ENCODE assay signal across 14 cellular contexts in genomic region chr6:156833755-156834154, GRCh38. TPM values are rescaled to one million over a fixed set of nuclear protein-coding genes. Genes with fewer than 3 reads are reported as not detected.
DNase-seq lines count a peak whose midpoint lies in the region; ATAC-seq, FAIRE-seq and TF ChIP-seq lines count a peak whose summit lies in the region.
"Had no signal": no experiment of that assay in that cellular context is flagged by ENCODE, and none has a peak within 500 bp of the region (broad histone marks: within the 10 kb centered on the region; RNA-seq: fewer than 3 reads in every experiment).

No MANE protein-coding gene starts in this region.

- no peak for TF ChIP-seq EP300 in GM12878 (IDR thresholded peaks at IDR 0.05; ENCODE audit: borderline replicate concordance in 1 of 2, control insufficient read depth in 1 of 2, low read depth in 2 of 2, low read length in 2 of 2)
- TF ChIP-seq EP300 in gastroesophageal sphincter (IDR thresholded peaks at IDR 0.05), result no peak

- H3K4me2 ChIP-seq in GM12878 (ENCODE audit: control insufficient read depth, insufficient read depth), result no peak overlapping the region

- WGBS in GM12878 (ENCODE audit: insufficient coverage, insufficient replicate concordance, low lambda C conversion rate, missing lambda C conversion rate), result 56% methylated on average over 1 of the region's 1 CpG
- WGBS in gastroesophageal sphincter (ENCODE audit: low coverage in 1 of 2), 2 donors, result 10 to 15% methylated on average over 1 of the region's 1 CpG

- no peak for TF ChIP-seq RAD21 in GM12878 (IDR thresholded peaks at IDR 0.05; ENCODE audit: insufficient read depth, low read depth, low read length)

- RAD21 ChIA-PET in GM12878 (lab: Charles Lee; ENCODE audit: unreplicated experiment), result no interaction called here

- H3K4me3 ChIP-seq in GM12878 (no peak overlapping the region), gastroesophageal sphincter (no peak overlapping the region)
- H3K4me3 ChIP-seq: MG63 had no signal

- H3K4me1 ChIP-seq in GM12878 (ENCODE audit: control insufficient read depth, insufficient read depth, low read length), result no peaks in the 10 kb centered on the region
- peaks cover 10 to 67% (median 11%) of the 10 kb centered on the region in 3 donors for H3K4me1 ChIP-seq in gastroesophageal sphincter

- H3K9me3 ChIP-seq in GM12878 (replicated peaks; ENCODE audit: control insufficient read depth, insufficient read depth, low read length) (no peaks in the 10 kb centered on the region), gastroesophageal sphincter (no peaks in the 10 kb centered on the region)
- H3K9me3 ChIP-seq: BE2C, MG63 had no signal

- SMC1A ChIA-PET in GM12878 (lab: Charles Lee; ENCODE audit: uncharacterized antibody, unreplicated experiment), result interaction anchor here (3.9 kb wide), 1 partner anchor 14 kb away, joined by 12 read pairs; no protein-coding TSS in a partner anchor

- no peak for TF ChIP-seq POLR2A in GM12878 (IDR thresholded peaks at IDR 0.05; ENCODE audit: low read depth, low read length)
- TF ChIP-seq POLR2A in gastroesophageal sphincter (IDR thresholded peaks at IDR 0.05), result no peak

- H3K27ac Mint-ChIP-seq in stimulated activated memory B cell treated with anti-CD40 and anti-IgM and Interleukin-4, amounts not matched to agents 10 μg/mL and 1 μg/mL and 100 μg/mL, for 72 hours, result peak overlapping the region; percentile 52
- H3K27ac Mint-ChIP-seq: CD8-positive, alpha-beta T cell had no signal

- H3K4me1 Mint-ChIP-seq in stimulated activated memory B cell treated with anti-CD40 and anti-IgM and Interleukin-4, amounts not matched to agents 10 μg/mL and 1 μg/mL and 100 μg/mL, for 72 hours, result peaks cover 36% of the 10 kb centered on the region

- BruUV-seq in GM12878 (replicated peaks; lab: Mats Ljungman, UMichigan), result no TSS peak

- ATAC-seq in GM12878, result no peak
- no peak for ATAC-seq in stimulated activated memory B cell treated with anti-CD40 and anti-IgM and Interleukin-4, amounts not matched to agents 10 μg/mL and 1 μg/mL and 100 μg/mL, for 72 hours
- no peak for ATAC-seq in HG03097 (IDR thresholded peaks at IDR 0.05; ENCODE audit: low FRiP score, unreplicated experiment)
- no peak for ATAC-seq in gastroesophageal sphincter
- ATAC-seq: CD8-positive, alpha-beta T cell had no signal

- DNase-seq in NCI-H1092 treated with DMSO at 0.1 percent for 48 hours (lab: John Stamatoyannopoulos, UW) (peak; percentile 43), NCI-H2029 treated with DMSO at 0.1 percent for 48 hours (lab: John Stamatoyannopoulos, UW) (peak; percentile 74), GM12878 (ENCODE audit: low read depth, low spot score) (no peak), C1 segment of cervical spinal cord (lab: John Stamatoyannopoulos, UW) (no peak)
- DNase-seq: BE2C; CD8-positive, alpha-beta T cell; H7; MG63; NCI-H2107 had no signal

- CTCF ChIA-PET in GM12878 (lab: Yijun Ruan, JAX), result interaction anchor here (0.7 to 1.5 kb wide), 3 partner anchors 32 to 68 kb away, joined by 4 to 6 read pairs (median 4); no protein-coding TSS in a partner anchor

- H3K27me3 ChIP-seq in GM12878 (replicated peaks in 1 of 2; ENCODE audit: control insufficient read depth in 2 of 2, insufficient read depth in 2 of 2, low read length in 1 of 2) (no peaks in the 10 kb centered on the region), gastroesophageal sphincter (no peaks in the 10 kb centered on the region)
- H3K27me3 ChIP-seq: BE2C, MG63 had no signal

- no peak for FAIRE-seq in GM12878 (lab: Jason Lieb, UNC)
- FAIRE-seq: D721Med, RCC 7860 had no signal

- H3K9ac ChIP-seq in GM12878 (ENCODE audit: control insufficient read depth, insufficient read depth, low read length), result no peak overlapping the region

- H3K79me2 ChIP-seq in GM12878 (ENCODE audit: control insufficient read depth, insufficient read depth, low read length), result peaks cover 79% of the 10 kb centered on the region

- peaks cover 35% of the 10 kb centered on the region for H3K36me3 Mint-ChIP-seq in stimulated activated memory B cell treated with anti-CD40 and anti-IgM and Interleukin-4, amounts not matched to agents 10 μg/mL and 1 μg/mL and 100 μg/mL, for 72 hours

- H3K36me3 ChIP-seq in GM12878 (ENCODE audit: control insufficient read depth in 2 of 2, insufficient read depth in 2 of 2, low read length in 1 of 2) (peaks cover 7 to 26% of the 10 kb centered on the region in 2 experiments), gastroesophageal sphincter (peaks cover 0 to 5% of the 10 kb centered on the region in 2 donors)

- no peaks in the 10 kb centered on the region for H3K9me3 Mint-ChIP-seq in stimulated activated memory B cell treated with anti-CD40 and anti-IgM and Interleukin-4, amounts not matched to agents 10 μg/mL and 1 μg/mL and 100 μg/mL, for 72 hours
- H3K9me3 Mint-ChIP-seq: CD8-positive, alpha-beta T cell had no signal

- no peaks in the 10 kb centered on the region for H3K27me3 Mint-ChIP-seq in stimulated activated memory B cell treated with anti-CD40 and anti-IgM and Interleukin-4, amounts not matched to agents 10 μg/mL and 1 μg/mL and 100 μg/mL, for 72 hours

- H3K27ac ChIP-seq in GM12878 (ENCODE audit: control insufficient read depth, insufficient read depth), result no peak overlapping the region
- peak overlapping the region in 1 of 4 donors; percentile 4 for H3K27ac ChIP-seq in gastroesophageal sphincter

- POLR2A ChIA-PET in GM12878 (lab: Charles Lee), result no interaction called here

- H4K20me1 ChIP-seq in GM12878 (ENCODE audit: control insufficient read depth, insufficient read depth), result no peaks in the 10 kb centered on the region

- intact Hi-C loops in GM12878 (cut with micrococcal nuclease; ENCODE audit: unreplicated experiment), result no loop called here

- no peak overlapping the region for H2AFZ ChIP-seq in GM12878 (ENCODE audit: control insufficient read depth, low read depth, low read length)

- H3K4me3 Mint-ChIP-seq in stimulated activated memory B cell treated with anti-CD40 and anti-IgM and Interleukin-4, amounts not matched to agents 10 μg/mL and 1 μg/mL and 100 μg/mL, for 72 hours, result no peak overlapping the region
- H3K4me3 Mint-ChIP-seq: CD8-positive, alpha-beta T cell had no signal

- no peak for TF ChIP-seq CTCF in GM12878 (IDR thresholded peaks at IDR 0.05 in 2 of 3, conservative IDR thresholded peaks at IDR 0.05 in 1 of 3; ENCODE audit: control insufficient read depth in 2 of 3, extremely low read depth in 1 of 3, insufficient read depth in 1 of 3, low read depth in 3 of 3, low read length in 3 of 3)
- no peak for TF ChIP-seq CTCF in gastroesophageal sphincter (IDR thresholded peaks at IDR 0.05)

- in situ Hi-C loops in GM12878 (cut with MboI), result no loop called here

TF ChIP-seq in GM12878, 131 proteins besides CTCF, POLR2A, EP300 and RAD21:
- TF ChIP-seq TCF7 (IDR thresholded peaks at IDR 0.05; ENCODE audit: borderline replicate concordance) (0 out of 2 replicates have a peak, but pooled peaks have one; percentile 28), BCLAF1 (IDR thresholded peaks at IDR 0.05) (no peak)
TF ChIP-seq in GM12878: peak in this region for 1.

RNA-seq across cellular contexts. Expression of gene ARID1B, which starts 56.6 kb away (rescaled TPM):
- 1,061 and 1,083 TPM in 2 replicates for total RNA-seq in GM12878 (2013; cell fraction: nucleolus; rRNA removed)
- total RNA-seq in GM12878 (2014; rRNA removed), result 68.0 and 68.8 TPM in 2 replicates
- 73.7 and 80.8 TPM in 2 replicates for total RNA-seq in GM12878 (2014; rRNA removed; fragmentation: Illumina TruSeq; extraction: Trizol)
- 116 and 133 TPM in 2 replicates for total RNA-seq in GM12878 (2021)
- 28.7 TPM for polyA plus RNA-seq in GM12878 (2011; ENCODE audit: low read depth)
- 21.3 and 24.7 TPM in 2 replicates for polyA plus RNA-seq in GM12878 (2011; rRNA removed)
- polyA plus RNA-seq in GM12878 (2011; cell fraction: cytosol; rRNA removed), result 21.4 and 24.5 TPM in 2 replicates
- 69.4 and 82.0 TPM in 2 replicates for polyA plus RNA-seq in GM12878 (2011; cell fraction: nucleus; rRNA removed)
- polyA plus RNA-seq in GM12878 (2012), result 43.0 and 45.3 TPM in 2 replicates
- polyA plus RNA-seq in GM12878 (2014; fragmentation: Illumina TruSeq; extraction: Trizol), result 59.2 and 69.9 TPM in 2 replicates
- polyA plus RNA-seq in GM12878 (2014; fragmentation: Nextera tagmentation; extraction: Ambion mirVana), result 10 to 100 TPM; 37.7 to 73.9 TPM
- polyA plus RNA-seq in GM12878 (2014; rRNA removed), result 50.0 and 59.1 TPM in 2 replicates
- 10 to 100 TPM; 32.4 to 39.1 TPM for polyA plus RNA-seq in GM12878 (2016; fragmentation: Nextera tagmentation; extraction: Ambion mirVana)
- polyA minus RNA-seq in GM12878 (2011; rRNA and poly(A)+ RNA removed), result 124 and 158 TPM in 2 replicates
- 32.6 and 38.9 TPM in 2 replicates for polyA minus RNA-seq in GM12878 (2011; cell fraction: cytosol; rRNA and poly(A)+ RNA removed)
- 206 and 401 TPM in 2 replicates for polyA minus RNA-seq in GM12878 (2011; cell fraction: nucleus; rRNA and poly(A)+ RNA removed)
- total RNA-seq in gastroesophageal sphincter, result 100 to 1,000 TPM in 1 of 4 donors, 10 to 100 TPM in 3; 40.0 to 106 (median 79.7) TPM

Comparison
In these comparisons a context has a peak if more than half of its experiments do, and no peak if none do; other contexts are left out.
1. DNase-seq: peak in NCI-H1092 treated with DMSO at 0.1 percent for 48 hours (single experiment) and NCI-H2029 treated with DMSO at 0.1 percent for 48 hours (single experiment); none in GM12878 (single experiment) and C1 segment of cervical spinal cord (0 of 14).